13 cellular contexts compared by ENCODE assay signal in genomic region chr11:61153593-61154090, GRCh38. TPM values are rescaled to one million over a fixed set of nuclear protein-coding genes. Genes with fewer than 3 reads are reported as not detected.
DNase-seq lines count a peak whose midpoint lies in the region; ATAC-seq and TF ChIP-seq lines count a peak whose summit lies in the region.
"Had no signal": no experiment of that assay in that cellular context is flagged by ENCODE, and none has a peak within 500 bp of the region (broad histone marks: within the 10 kb centered on the region; RNA-seq: fewer than 3 reads in every experiment).

No MANE protein-coding gene starts in this region.

- H3K79me1 ChIP-seq in mesenchymal stem cell (replicated peaks; ENCODE audit: low read length, poor library complexity, severe bottlenecking) = peaks cover 17% of the 10 kb centered on the region

- H3K79me2 ChIP-seq in PC-9 (ENCODE audit: low read depth) = peaks cover 86% of the 10 kb centered on the region

- no peak overlapping the region for H2BK15ac ChIP-seq in mesenchymal stem cell (ENCODE audit: low read depth, poor library complexity, severe bottlenecking)

- BruUV-seq in PC-9 (replicated peaks; lab: Mats Ljungman, UMichigan) = TSS peak; percentile 82

- CTCF ChIA-PET in PC-9 (lab: Charles Lee) = no interaction called here

- POLR2A ChIA-PET in PC-9 (lab: Charles Lee; ENCODE audit: unreplicated experiment) = interaction anchor here (0.5 kb wide), 1 partner anchor 240 kb away, joined by 3 read pairs; the partner anchor contains the start of gene TMEM109

- ATAC-seq in GM18909 (IDR thresholded peaks at IDR 0.05; ENCODE audit: poor library complexity, unreplicated experiment) = no peak

- peak overlapping the region; percentile 80 for H2BK5ac ChIP-seq in mesenchymal stem cell (ENCODE audit: low read depth, low read length, poor library complexity, severe bottlenecking)

- intact Hi-C loops in PC-9 (cut with micrococcal nuclease; ENCODE audit: unreplicated experiment) = loop anchor here (5.0 kb wide), 1 partner anchor 246 kb away; the partner anchor contains the start of gene PRPF19

- H3K4me1 ChIP-seq in PC-9 (replicated peaks; ENCODE audit: insufficient read depth) (peaks cover 88% of the 10 kb centered on the region), mesenchymal stem cell (ENCODE audit: control insufficient read depth, insufficient read depth, low read depth, low read length) (peaks cover 29% of the 10 kb centered on the region), subcutaneous abdominal adipose tissue (ENCODE audit: control insufficient read depth in 5 of 5, insufficient read depth in 5 of 5, low read length in 5 of 5) (peaks cover 0 to 32% (median 25%) of the 10 kb centered on the region in 5 donors)

- H3K4me3 ChIP-seq in PC-9 = peak overlapping the region; percentile 8; the same call in 1 of the 2 replicates
- peak overlapping the region in 1 of 2 experiments; percentile 35 for H3K4me3 ChIP-seq in mesenchymal stem cell (ENCODE audit: insufficient read depth in 1 of 2, low read depth in 1 of 2, low read length in 2 of 2)
- no peak overlapping the region for H3K4me3 ChIP-seq in subcutaneous abdominal adipose tissue (ENCODE audit: low read depth in 1 of 5, low read length in 5 of 5)

- H3K18ac ChIP-seq in mesenchymal stem cell (ENCODE audit: low read depth in 1 of 2, low read length in 2 of 2) = no peak overlapping the region

- no peak overlapping the region for H4K91ac ChIP-seq in mesenchymal stem cell (ENCODE audit: low read length)

- H3K27ac ChIP-seq in PC-9 = peak overlapping the region; percentile 91
- H3K27ac ChIP-seq in mesenchymal stem cell (ENCODE audit: low read length, poor library complexity, severe bottlenecking) = peak overlapping the region; percentile 97
- peak overlapping the region; percentile 71 for H3K27ac ChIP-seq in subcutaneous abdominal adipose tissue (ENCODE audit: low read depth, low read length)

- no peak overlapping the region for H3K14ac ChIP-seq in mesenchymal stem cell (ENCODE audit: low read length in 2 of 2)

- H3K9ac ChIP-seq in mesenchymal stem cell (ENCODE audit: low read length) = peak overlapping the region; percentile 81
- H3K9ac ChIP-seq in subcutaneous abdominal adipose tissue (ENCODE audit: low read length in 5 of 5) = peak overlapping the region in 2 of 5 donors; percentile 60 to 70

- H2BK120ac ChIP-seq in mesenchymal stem cell (ENCODE audit: low read depth, low read length) = no peak overlapping the region

- no peaks in the 10 kb centered on the region for H3K9me2 ChIP-seq in PC-9 (ENCODE audit: insufficient read depth)

- H2AFZ ChIP-seq in PC-9 = no peak overlapping the region
- no peak overlapping the region for H2AFZ ChIP-seq in mesenchymal stem cell (ENCODE audit: low read depth, low read length)

- peak overlapping the region; percentile 27 for H4K8ac ChIP-seq in mesenchymal stem cell (ENCODE audit: low read length)

- H2AK5ac ChIP-seq in mesenchymal stem cell (ENCODE audit: low read length, severe bottlenecking) = peak overlapping the region; percentile 42

- H3K9me3 ChIP-seq in PC-9 (ENCODE audit: insufficient read depth, low read depth) = peaks cover 25% of the 10 kb centered on the region
- H3K9me3 ChIP-seq in mesenchymal stem cell (ENCODE audit: control insufficient read depth, low read length) = peaks cover 19% of the 10 kb centered on the region
- H3K9me3 ChIP-seq in subcutaneous abdominal adipose tissue (ENCODE audit: control insufficient read depth in 5 of 5, low read length in 5 of 5) = peaks cover 0 to 5% (median 0%) of the 10 kb centered on the region in 5 donors

- no peak overlapping the region for H2BK12ac ChIP-seq in mesenchymal stem cell (ENCODE audit: low read length in 2 of 2)

- TF ChIP-seq CTCF in PC-9 (conservative IDR thresholded peaks at IDR 0.05) = no peak

- H3K27me3 ChIP-seq in PC-9 (ENCODE audit: insufficient read depth, low read depth) (no peaks in the 10 kb centered on the region), mesenchymal stem cell (ENCODE audit: control insufficient read depth in 1 of 2, insufficient read depth in 1 of 2, low read length in 2 of 2) (no peaks in the 10 kb centered on the region), subcutaneous abdominal adipose tissue (ENCODE audit: control insufficient read depth in 5 of 5, insufficient read depth in 4 of 5, low read length in 5 of 5) (no peaks in the 10 kb centered on the region)

- 68% methylated on average over 2 of the region's 2 CpGs for WGBS in mesenchymal stem cell

- peak overlapping the region; percentile 46 to 54 for H3K4ac ChIP-seq in mesenchymal stem cell (ENCODE audit: low read depth in 1 of 2, low read length in 2 of 2)

- H3K4me2 ChIP-seq in PC-9 = peak overlapping the region; percentile 73
- no peak overlapping the region for H3K4me2 ChIP-seq in mesenchymal stem cell (ENCODE audit: low read length, poor library complexity, severe bottlenecking)

- no peak overlapping the region for H3K23ac ChIP-seq in mesenchymal stem cell (ENCODE audit: low read length in 2 of 2)

- DNase-seq in PC-9 = no peak
- peak; percentile 29 for DNase-seq in dedifferentiated amniotic fluid mesenchymal stem cell (ENCODE audit: extremely low spot score)
- DNase-seq in mesenchymal stem cell = peak; percentile 89
- no peak for DNase-seq in NCI-H82 (lab: John Stamatoyannopoulos, UW)
- no peak for DNase-seq in HCEC 1CT
- no peak for DNase-seq in pons (ENCODE audit: low spot score)
- DNase-seq: amygdala, DMS153, hypothalamus, NCI-H187, occipital lobe had no signal

- peaks cover 73% of the 10 kb centered on the region for H3F3A ChIP-seq in PC-9 (ENCODE audit: insufficient read depth, low read depth)

- H4K20me1 ChIP-seq in PC-9 (ENCODE audit: insufficient read depth) = 0 out of 2 replicates have a peak, but pooled peaks cover 3% of the 10 kb centered on the region

- H3K36me3 ChIP-seq in PC-9 (ENCODE audit: low read depth) (peaks cover 35% of the 10 kb centered on the region), mesenchymal stem cell (ENCODE audit: control insufficient read depth in 1 of 2, insufficient read depth in 2 of 2, low read depth in 1 of 2, low read length in 2 of 2) (peaks cover 7 to 14% of the 10 kb centered on the region in 2 experiments), subcutaneous abdominal adipose tissue (ENCODE audit: control insufficient read depth in 5 of 5, insufficient read depth in 5 of 5, low read length in 5 of 5) (peaks cover 0 to 4% (median 0%) of the 10 kb centered on the region in 5 donors)

RNA-seq across cellular contexts. Expression of gene VPS37C, which starts 7.6 kb away (rescaled TPM):
- 27.1 and 29.0 TPM in 2 replicates for total RNA-seq in PC-9 (2021)
- polyA plus RNA-seq in mesenchymal stem cell (2013, experiment 1 of 2) = 15.0 TPM
- 14.7 TPM for polyA plus RNA-seq in mesenchymal stem cell (2013, experiment 2 of 2)

RNA-seq across cellular contexts. Expression of gene PGA3, which starts 49.7 kb away (rescaled TPM):
- not detected in 2 replicates for total RNA-seq in PC-9 (2021)
- polyA plus RNA-seq in mesenchymal stem cell (2013, experiment 1 of 2) = not detected
- polyA plus RNA-seq in mesenchymal stem cell (2013, experiment 2 of 2) = not detected

RNA-seq across cellular contexts. Expression of gene CD5, which starts 51.4 kb away (rescaled TPM):
- not detected in 2 replicates for total RNA-seq in PC-9 (2021)
- not detected for polyA plus RNA-seq in mesenchymal stem cell (2013, experiment 1 of 2)
- polyA plus RNA-seq in mesenchymal stem cell (2013, experiment 2 of 2) = not detected
- total RNA-seq: occipital lobe had no signal

Comparison
In these comparisons a context has a peak if more than half of its experiments do, and no peak if none do; other contexts are left out.
1. DNase-seq: peak in dedifferentiated amniotic fluid mesenchymal stem cell (single experiment) and mesenchymal stem cell (single experiment); none in PC-9 (0 of 2), NCI-H82 (single experiment), HCEC 1CT (single experiment) and pons (single experiment).
2. Peak in every context shown above with its lines, with median percentiles within 50 percentile points of each other: H3K27ac ChIP-seq.